In the genomic region with DNA sequence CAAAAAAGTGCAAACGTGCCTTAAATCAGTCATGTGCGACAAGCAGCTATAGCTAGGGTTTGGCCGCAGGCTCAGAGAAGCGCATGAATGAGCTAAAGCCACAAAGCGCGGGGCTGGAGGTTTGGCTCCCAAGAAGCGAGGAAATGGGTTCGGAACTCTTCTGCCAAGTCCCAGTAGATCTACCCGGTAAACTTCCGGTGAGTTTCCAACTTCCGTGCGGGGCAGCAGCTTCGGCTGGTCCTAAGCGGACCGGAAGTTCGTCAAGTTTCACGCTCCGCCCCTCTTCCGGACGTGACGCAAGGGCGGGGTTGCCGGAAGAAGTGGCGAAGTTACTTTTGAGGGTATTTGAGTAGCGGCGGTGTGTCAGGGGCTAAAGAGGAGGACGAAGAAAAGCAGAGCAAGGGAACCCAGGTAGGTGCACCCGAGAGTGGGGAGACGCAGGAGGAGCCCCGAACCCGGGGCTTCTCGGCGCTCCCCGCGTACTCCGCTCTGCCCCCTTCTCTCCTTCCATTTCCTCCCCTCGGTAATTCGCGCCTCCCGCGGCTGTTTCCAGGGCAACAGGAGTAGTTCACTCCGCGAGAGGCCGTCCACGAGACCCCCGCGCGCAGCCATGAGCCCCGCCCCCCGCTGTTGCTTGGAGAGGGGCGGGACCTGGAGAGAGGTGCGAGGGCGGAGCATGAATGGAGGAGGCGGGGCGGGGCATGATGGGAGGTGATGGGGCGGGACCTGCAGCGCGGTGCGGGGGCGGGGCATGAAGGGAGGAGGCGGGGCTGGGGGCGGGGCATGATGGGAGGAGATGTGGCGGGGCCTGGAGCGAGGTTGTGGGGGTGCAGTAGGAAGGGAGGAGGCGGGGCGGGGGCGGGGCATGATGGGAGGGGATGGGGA, we compare ENCODE assay signal across 1 cellular context.
TF ChIP-seq lines count a peak whose summit lies in the region.

A gene (plus strand): TSS at position 292 of the 885 bp plus-strand sequence. CDS start 1,149 bp downstream, outside the sequence.

TF ChIP-seq in HEK293, 187 proteins besides CTCF, POLR2A, EP300 and RAD21 (continued from another document):
- TF ChIP-seq, protein P1, sequence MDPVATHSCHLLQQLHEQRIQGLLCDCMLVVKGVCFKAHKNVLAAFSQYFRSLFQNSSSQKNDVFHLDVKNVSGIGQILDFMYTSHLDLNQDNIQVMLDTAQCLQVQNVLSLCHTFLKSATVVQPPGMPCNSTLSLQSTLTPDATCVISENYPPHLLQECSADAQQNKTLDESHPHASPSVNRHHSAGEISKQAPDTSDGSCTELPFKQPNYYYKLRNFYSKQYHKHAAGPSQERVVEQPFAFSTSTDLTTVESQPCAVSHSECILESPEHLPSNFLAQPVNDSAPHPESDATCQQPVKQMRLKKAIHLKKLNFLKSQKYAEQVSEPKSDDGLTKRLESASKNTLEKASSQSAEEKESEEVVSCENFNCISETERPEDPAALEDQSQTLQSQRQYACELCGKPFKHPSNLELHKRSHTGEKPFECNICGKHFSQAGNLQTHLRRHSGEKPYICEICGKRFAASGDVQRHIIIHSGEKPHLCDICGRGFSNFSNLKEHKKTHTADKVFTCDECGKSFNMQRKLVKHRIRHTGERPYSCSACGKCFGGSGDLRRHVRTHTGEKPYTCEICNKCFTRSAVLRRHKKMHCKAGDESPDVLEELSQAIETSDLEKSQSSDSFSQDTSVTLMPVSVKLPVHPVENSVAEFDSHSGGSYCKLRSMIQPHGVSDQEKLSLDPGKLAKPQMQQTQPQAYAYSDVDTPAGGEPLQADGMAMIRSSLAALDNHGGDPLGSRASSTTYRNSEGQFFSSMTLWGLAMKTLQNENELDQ (tag by site-specific recombination; IDR thresholded peaks at IDR 0.05; ENCODE audit: low read depth), result no peak
- TF ChIP-seq ZNF239 (tag by site-specific recombination; IDR thresholded peaks at IDR 0.05) (no peak), ZNF146 (tag by site-specific recombination; IDR thresholded peaks at IDR 0.05) (no peak), ZBTB20 (tag by site-specific recombination; IDR thresholded peaks at IDR 0.05) (peak; percentile 54; the same call in 1 of the 2 replicates), ZNF423 (tag by site-specific recombination; IDR thresholded peaks at IDR 0.05) (no peak), BCL11B (tag by site-specific recombination; IDR thresholded peaks at IDR 0.05; ENCODE audit: low read depth) (no peak), ZBTB48 (tag by site-specific recombination; IDR thresholded peaks at IDR 0.05) (no peak), TCF7L2 (IDR thresholded peaks at IDR 0.05; ENCODE audit: borderline replicate concordance, low read depth, low read length) (no peak), ZNF624 (tag by site-specific recombination; IDR thresholded peaks at IDR 0.05) (no peak), RBAK (tag by site-specific recombination; IDR thresholded peaks at IDR 0.05) (no peak), ZFHX2 (tag by site-specific recombination; conservative IDR thresholded peaks at IDR 0.05) (peak; percentile 47), ZNF560 (tag by site-specific recombination; IDR thresholded peaks at IDR 0.05; ENCODE audit: borderline replicate concordance) (no peak), ZNF571 (tag by site-specific recombination; IDR thresholded peaks at IDR 0.05) (no peak), ZNF596 (tag by site-specific recombination; IDR thresholded peaks at IDR 0.05) (no peak), ZNF670 (tag by site-specific recombination; IDR thresholded peaks at IDR 0.05; ENCODE audit: low read depth) (no peak), KLF16 (tag by site-specific recombination; IDR thresholded peaks at IDR 0.05) (peak; percentile 92), ZNF548 (tag by site-specific recombination; IDR thresholded peaks at IDR 0.05) (no peak)
- TF ChIP-seq, protein P2, sequence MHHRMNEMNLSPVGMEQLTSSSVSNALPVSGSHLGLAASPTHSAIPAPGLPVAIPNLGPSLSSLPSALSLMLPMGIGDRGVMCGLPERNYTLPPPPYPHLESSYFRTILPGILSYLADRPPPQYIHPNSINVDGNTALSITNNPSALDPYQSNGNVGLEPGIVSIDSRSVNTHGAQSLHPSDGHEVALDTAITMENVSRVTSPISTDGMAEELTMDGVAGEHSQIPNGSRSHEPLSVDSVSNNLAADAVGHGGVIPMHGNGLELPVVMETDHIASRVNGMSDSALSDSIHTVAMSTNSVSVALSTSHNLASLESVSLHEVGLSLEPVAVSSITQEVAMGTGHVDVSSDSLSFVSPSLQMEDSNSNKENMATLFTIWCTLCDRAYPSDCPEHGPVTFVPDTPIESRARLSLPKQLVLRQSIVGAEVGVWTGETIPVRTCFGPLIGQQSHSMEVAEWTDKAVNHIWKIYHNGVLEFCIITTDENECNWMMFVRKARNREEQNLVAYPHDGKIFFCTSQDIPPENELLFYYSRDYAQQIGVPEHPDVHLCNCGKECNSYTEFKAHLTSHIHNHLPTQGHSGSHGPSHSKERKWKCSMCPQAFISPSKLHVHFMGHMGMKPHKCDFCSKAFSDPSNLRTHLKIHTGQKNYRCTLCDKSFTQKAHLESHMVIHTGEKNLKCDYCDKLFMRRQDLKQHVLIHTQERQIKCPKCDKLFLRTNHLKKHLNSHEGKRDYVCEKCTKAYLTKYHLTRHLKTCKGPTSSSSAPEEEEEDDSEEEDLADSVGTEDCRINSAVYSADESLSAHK (tag by site-specific recombination; IDR thresholded peaks at IDR 0.05), result 0 out of 2 replicates have a peak, but pooled peaks have one; percentile 23
- TF ChIP-seq, protein P3, sequence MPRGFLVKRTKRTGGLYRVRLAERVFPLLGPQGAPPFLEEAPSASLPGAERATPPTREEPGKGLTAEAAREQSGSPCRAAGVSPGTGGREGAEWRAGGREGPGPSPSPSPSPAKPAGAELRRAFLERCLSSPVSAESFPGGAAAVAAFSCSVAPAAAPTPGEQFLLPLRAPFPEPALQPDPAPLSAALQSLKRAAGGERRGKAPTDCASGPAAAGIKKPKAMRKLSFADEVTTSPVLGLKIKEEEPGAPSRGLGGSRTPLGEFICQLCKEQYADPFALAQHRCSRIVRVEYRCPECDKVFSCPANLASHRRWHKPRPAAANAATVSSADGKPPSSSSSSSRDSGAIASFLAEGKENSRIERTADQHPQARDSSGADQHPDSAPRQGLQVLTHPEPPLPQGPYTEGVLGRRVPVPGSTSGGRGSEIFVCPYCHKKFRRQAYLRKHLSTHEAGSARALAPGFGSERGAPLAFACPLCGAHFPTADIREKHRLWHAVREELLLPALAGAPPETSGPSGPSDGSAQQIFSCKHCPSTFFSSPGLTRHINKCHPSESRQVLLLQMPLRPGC (tag by site-specific recombination; IDR thresholded peaks at IDR 0.05), result peak; percentile 57; the same call in 1 of the 2 replicates
- TF ChIP-seq, protein P4, sequence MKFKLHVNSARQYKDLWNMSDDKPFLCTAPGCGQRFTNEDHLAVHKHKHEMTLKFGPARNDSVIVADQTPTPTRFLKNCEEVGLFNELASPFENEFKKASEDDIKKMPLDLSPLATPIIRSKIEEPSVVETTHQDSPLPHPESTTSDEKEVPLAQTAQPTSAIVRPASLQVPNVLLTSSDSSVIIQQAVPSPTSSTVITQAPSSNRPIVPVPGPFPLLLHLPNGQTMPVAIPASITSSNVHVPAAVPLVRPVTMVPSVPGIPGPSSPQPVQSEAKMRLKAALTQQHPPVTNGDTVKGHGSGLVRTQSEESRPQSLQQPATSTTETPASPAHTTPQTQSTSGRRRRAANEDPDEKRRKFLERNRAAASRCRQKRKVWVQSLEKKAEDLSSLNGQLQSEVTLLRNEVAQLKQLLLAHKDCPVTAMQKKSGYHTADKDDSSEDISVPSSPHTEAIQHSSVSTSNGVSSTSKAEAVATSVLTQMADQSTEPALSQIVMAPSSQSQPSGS (tag by site-specific recombination; IDR thresholded peaks at IDR 0.05; ENCODE audit: low read depth), result no peak
- TF ChIP-seq, protein P5, sequence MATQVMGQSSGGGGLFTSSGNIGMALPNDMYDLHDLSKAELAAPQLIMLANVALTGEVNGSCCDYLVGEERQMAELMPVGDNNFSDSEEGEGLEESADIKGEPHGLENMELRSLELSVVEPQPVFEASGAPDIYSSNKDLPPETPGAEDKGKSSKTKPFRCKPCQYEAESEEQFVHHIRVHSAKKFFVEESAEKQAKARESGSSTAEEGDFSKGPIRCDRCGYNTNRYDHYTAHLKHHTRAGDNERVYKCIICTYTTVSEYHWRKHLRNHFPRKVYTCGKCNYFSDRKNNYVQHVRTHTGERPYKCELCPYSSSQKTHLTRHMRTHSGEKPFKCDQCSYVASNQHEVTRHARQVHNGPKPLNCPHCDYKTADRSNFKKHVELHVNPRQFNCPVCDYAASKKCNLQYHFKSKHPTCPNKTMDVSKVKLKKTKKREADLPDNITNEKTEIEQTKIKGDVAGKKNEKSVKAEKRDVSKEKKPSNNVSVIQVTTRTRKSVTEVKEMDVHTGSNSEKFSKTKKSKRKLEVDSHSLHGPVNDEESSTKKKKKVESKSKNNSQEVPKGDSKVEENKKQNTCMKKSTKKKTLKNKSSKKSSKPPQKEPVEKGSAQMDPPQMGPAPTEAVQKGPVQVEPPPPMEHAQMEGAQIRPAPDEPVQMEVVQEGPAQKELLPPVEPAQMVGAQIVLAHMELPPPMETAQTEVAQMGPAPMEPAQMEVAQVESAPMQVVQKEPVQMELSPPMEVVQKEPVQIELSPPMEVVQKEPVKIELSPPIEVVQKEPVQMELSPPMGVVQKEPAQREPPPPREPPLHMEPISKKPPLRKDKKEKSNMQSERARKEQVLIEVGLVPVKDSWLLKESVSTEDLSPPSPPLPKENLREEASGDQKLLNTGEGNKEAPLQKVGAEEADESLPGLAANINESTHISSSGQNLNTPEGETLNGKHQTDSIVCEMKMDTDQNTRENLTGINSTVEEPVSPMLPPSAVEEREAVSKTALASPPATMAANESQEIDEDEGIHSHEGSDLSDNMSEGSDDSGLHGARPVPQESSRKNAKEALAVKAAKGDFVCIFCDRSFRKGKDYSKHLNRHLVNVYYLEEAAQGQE (tag by site-specific recombination; IDR thresholded peaks at IDR 0.05), result peak; percentile 32; the same call in 1 of the 2 replicates
- TF ChIP-seq, protein P6, sequence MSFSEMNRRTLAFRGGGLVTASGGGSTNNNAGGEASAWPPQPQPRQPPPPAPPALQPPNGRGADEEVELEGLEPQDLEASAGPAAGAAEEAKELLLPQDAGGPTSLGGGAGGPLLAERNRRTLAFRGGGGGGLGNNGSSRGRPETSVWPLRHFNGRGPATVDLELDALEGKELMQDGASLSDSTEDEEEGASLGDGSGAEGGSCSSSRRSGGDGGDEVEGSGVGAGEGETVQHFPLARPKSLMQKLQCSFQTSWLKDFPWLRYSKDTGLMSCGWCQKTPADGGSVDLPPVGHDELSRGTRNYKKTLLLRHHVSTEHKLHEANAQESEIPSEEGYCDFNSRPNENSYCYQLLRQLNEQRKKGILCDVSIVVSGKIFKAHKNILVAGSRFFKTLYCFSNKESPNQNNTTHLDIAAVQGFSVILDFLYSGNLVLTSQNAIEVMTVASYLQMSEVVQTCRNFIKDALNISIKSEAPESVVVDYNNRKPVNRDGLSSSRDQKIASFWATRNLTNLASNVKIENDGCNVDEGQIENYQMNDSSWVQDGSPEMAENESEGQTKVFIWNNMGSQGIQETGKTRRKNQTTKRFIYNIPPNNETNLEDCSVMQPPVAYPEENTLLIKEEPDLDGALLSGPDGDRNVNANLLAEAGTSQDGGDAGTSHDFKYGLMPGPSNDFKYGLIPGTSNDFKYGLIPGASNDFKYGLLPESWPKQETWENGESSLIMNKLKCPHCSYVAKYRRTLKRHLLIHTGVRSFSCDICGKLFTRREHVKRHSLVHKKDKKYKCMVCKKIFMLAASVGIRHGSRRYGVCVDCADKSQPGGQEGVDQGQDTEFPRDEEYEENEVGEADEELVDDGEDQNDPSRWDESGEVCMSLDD (tag by site-specific recombination; IDR thresholded peaks at IDR 0.05), result peak; percentile 59
TF ChIP-seq in HEK293: peak in this region for 69.
